8 cellular contexts compared by ENCODE assay signal in the genomic region with DNA sequence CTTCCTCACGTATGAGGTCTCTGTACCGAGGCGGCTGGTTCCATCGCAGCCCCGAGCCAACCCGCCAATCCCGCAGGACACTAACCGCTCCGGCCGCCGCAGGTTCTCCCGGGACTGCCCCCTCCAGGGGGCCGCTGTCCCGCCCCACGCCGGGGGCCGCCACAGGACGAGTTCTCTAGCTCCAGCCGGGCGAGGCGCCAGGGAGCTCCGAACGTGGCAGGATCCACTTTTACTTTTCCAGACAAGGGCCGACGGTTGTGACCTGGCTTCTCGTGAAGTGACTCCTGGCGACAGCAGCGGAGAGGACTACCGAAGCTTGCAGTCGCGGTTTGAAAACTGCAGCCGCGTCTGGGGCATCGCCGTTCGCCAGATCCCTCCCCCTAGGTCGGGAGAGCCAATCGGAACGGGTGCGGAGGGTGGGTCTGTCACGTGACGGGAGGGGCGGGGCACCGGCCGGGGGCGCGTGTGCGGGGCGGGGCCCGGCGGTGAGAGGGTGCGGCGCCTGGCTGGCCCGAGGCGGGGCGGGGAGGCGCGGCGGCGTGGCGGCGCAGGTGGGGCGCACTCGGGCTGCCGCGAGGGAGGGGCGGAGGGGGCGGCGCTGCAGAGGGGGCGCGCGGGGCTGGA. TPM values are rescaled to one million over a fixed set of nuclear protein-coding genes. Genes with fewer than 3 reads are reported as not detected.
A peak's percentile ranks its signal among the peaks of the same experiment; 100 is the strongest.
DNase-seq lines count a peak whose midpoint lies in the region; ATAC-seq and TF ChIP-seq lines count a peak whose summit lies in the region.

Gene STK17B, minus strand, starts transcription at position 331 of the 624 bp plus-strand sequence. CDS start 8,195 bp downstream, outside the sequence.

- TF ChIP-seq POLR2A in heart left ventricle (IDR thresholded peaks at IDR 0.05), result peak; percentile 17 to 85

- no peaks in the 10 kb centered on the region for H3K36me3 Mint-ChIP-seq in type B pancreatic cell

- H3K36me3 ChIP-seq in adipocyte (ENCODE audit: control insufficient read depth, insufficient read depth, low read length, severe bottlenecking) (no peaks in the 10 kb centered on the region), heart left ventricle (no peaks in the 10 kb centered on the region)

- intact Hi-C loops in heart left ventricle (cut with DNase I), result loop anchor here in 4 of 10 donors (2.0 to 10.0 kb wide), 5 partner anchors 71 to 103 kb away; no protein-coding TSS in a partner anchor

- ATAC-seq in HG02623 (IDR thresholded peaks at IDR 0.05; ENCODE audit: unreplicated experiment), result peak; percentile 50
- peak; percentile 96 to 99 (median 98) for ATAC-seq in heart left ventricle

- peaks cover 6% of the 10 kb centered on the region for H3K9me3 Mint-ChIP-seq in type B pancreatic cell

- peaks cover 26% of the 10 kb centered on the region for H3K4me1 ChIP-seq in adipocyte (ENCODE audit: control insufficient read depth, insufficient read depth, low read length)
- H3K4me1 ChIP-seq in heart left ventricle, result peaks cover 0 to 47% (median 15%) of the 10 kb centered on the region in 12 donors

- TF ChIP-seq CTCF in GM12864 (IDR thresholded peaks at IDR 0.05; ENCODE audit: low read depth, low read length, missing control alignments), result no peak
- TF ChIP-seq CTCF in heart left ventricle (IDR thresholded peaks at IDR 0.05), result peak in 3 of 12 donors; percentile 5 to 28 (median 14)
- peak; percentile 47 for TF ChIP-seq CTCF in type B pancreatic cell (conservative IDR thresholded peaks at IDR 0.05)

- peaks cover 30% of the 10 kb centered on the region for H3K4me1 Mint-ChIP-seq in type B pancreatic cell (ENCODE audit: unreplicated experiment)

- H3K27ac Mint-ChIP-seq in type B pancreatic cell, result peak within 1 kb of the TSS; percentile 85

- H3K9ac ChIP-seq in adipocyte (ENCODE audit: low read length), result peak within 1 kb of the TSS; percentile 96

- H3K9me3 ChIP-seq in adipocyte (ENCODE audit: control insufficient read depth, low read length) (no peaks in the 10 kb centered on the region), heart left ventricle (no peaks in the 10 kb centered on the region)

- 0 to 1% (median 0%) methylated on average over 11 to 71 of the region's 72 CpGs for WGBS in heart left ventricle, 4 donors

- H3K4me3 ChIP-seq in GM12864 (ENCODE audit: low read depth, low read length) (peak within 1 kb of the TSS; percentile 95), adipocyte (ENCODE audit: low read length) (peak within 1 kb of the TSS; percentile 94), heart left ventricle (peak within 1 kb of the TSS; percentile 64 to 98 (median 90))

- peaks cover 22% of the 10 kb centered on the region for H3K27me3 Mint-ChIP-seq in type B pancreatic cell

- peak within 1 kb of the TSS; percentile 99 for H3K4me3 Mint-ChIP-seq in type B pancreatic cell

- peak within 1 kb of the TSS; percentile 31 to 97 (median 80) for H3K27ac ChIP-seq in heart left ventricle

- H3K27me3 ChIP-seq in adipocyte (replicated peaks; ENCODE audit: control insufficient read depth, insufficient read depth, low read length) (no peaks in the 10 kb centered on the region), heart left ventricle (no peaks in the 10 kb centered on the region)

- DNase-seq in GM12864 (ENCODE audit: low read depth) (peak; percentile 86), NCI-H1105 treated with DMSO at 0.1 percent for 48 hours (lab: John Stamatoyannopoulos, UW) (peak; percentile 86), T follicular helper cell (ENCODE audit: low read depth) (peak; percentile 97), adipocyte (ENCODE audit: low read depth) (peak; percentile 98), heart left ventricle (peak; percentile 95 to 98 (median 95)), pons (ENCODE audit: low spot score) (peak; percentile 84), type B pancreatic cell (ENCODE audit: extremely low spot score, unreplicated experiment) (peak; percentile 92)

RNA-seq across cellular contexts. Expression of gene STK17B, which starts in this region (rescaled TPM):
- total RNA-seq in heart left ventricle (10 to 100 TPM in 2 of 9 donors, 1 to 10 TPM in 7; 3.3 to 24.4 (median 5.3) TPM), type B pancreatic cell (ENCODE audit: low replicate concordance) (20.0 and 27.2 TPM in 2 replicates)
- 1 to 10 TPM; 1.4 to 2.6 TPM for polyA plus RNA-seq in heart left ventricle

Comparison
In these comparisons a context has a peak if more than half of its experiments do, and no peak if none do; other contexts are left out.
1. Peak in every context shown above with its lines: DNase-seq, ATAC-seq, H3K4me3 ChIP-seq and H3K27ac ChIP-seq.